ENCODE assay signal across 20 cellular contexts in the genomic region with DNA sequence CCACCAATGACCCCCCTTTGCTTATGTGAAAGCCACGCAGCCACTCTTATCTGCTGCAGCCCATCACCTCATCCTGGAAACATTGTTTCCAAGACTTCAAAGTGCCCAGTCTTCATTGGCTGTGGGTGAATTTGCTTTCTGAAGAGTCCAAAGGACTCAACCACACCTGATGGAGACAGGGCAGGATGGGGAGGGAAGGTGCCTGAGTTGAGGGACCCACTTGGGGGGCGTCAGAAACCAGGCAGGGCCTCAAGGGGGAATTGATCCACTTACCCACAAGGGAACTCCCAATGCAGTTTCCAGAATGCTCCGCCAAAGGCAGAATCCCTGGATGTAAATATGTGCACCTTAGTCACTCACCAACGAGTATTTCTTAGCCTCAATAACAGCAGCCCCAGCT.
DNase-seq lines count a peak whose midpoint lies in the region; ATAC-seq and TF ChIP-seq lines count a peak whose summit lies in the region.
"Had no signal": no experiment of that assay in that cellular context is flagged by ENCODE, and none has a peak within 500 bp of the region (broad histone marks: within the 10 kb centered on the region; RNA-seq: fewer than 3 reads in every experiment).

No MANE protein-coding gene starts in this region.

- CTCF ChIA-PET in activated CD8-positive, alpha-beta memory T cell treated with anti-CD3 and anti-CD28 coated beads, Interleukin-2, amount 10 ng/mL, durations not matched to agents 7 days and 5 days (lab: Charles Lee) = no interaction called here

- no peak overlapping the region for H3K27ac Mint-ChIP-seq in activated CD8-positive, alpha-beta memory T cell treated with anti-CD3 and anti-CD28 coated beads, Interleukin-2, amount 10 ng/mL, durations not matched to agents 7 days and 5 days
- H3K27ac Mint-ChIP-seq in osteocyte (ENCODE audit: unreplicated experiment) = no peak overlapping the region
- H3K27ac Mint-ChIP-seq: CD14-positive monocyte; CD4-positive, alpha-beta T cell; CD8-positive, alpha-beta memory T cell; HFFc6 had no signal

- H3K36me3 Mint-ChIP-seq in activated CD8-positive, alpha-beta memory T cell treated with anti-CD3 and anti-CD28 coated beads, Interleukin-2, amount 10 ng/mL, durations not matched to agents 7 days and 5 days = no peaks in the 10 kb centered on the region
- no peaks in the 10 kb centered on the region for H3K36me3 Mint-ChIP-seq in osteocyte (ENCODE audit: unreplicated experiment)
- H3K36me3 Mint-ChIP-seq: CD14-positive monocyte had no signal

- H3K27ac ChIP-seq in caudate nucleus (ENCODE audit: low read depth, low read length) = peak overlapping the region; percentile 60
- H3K27ac ChIP-seq: A549; BLaER1 treated with 17β-estradiol and CSF1 and Interleukin-3, amounts not matched to agents 10 nM and 100 nM had no signal

- H3K4me1 Mint-ChIP-seq in activated CD8-positive, alpha-beta memory T cell treated with anti-CD3 and anti-CD28 coated beads, Interleukin-2, amount 10 ng/mL, durations not matched to agents 7 days and 5 days = no peaks in the 10 kb centered on the region
- H3K4me1 Mint-ChIP-seq in osteocyte (ENCODE audit: unreplicated experiment) = no peaks in the 10 kb centered on the region
- H3K4me1 Mint-ChIP-seq: CD14-positive monocyte; CD8-positive, alpha-beta memory T cell had no signal

- H3K9me3 Mint-ChIP-seq in activated CD8-positive, alpha-beta memory T cell treated with anti-CD3 and anti-CD28 coated beads, Interleukin-2, amount 10 ng/mL, durations not matched to agents 7 days and 5 days (ENCODE audit: low read depth) = no peaks in the 10 kb centered on the region
- no peaks in the 10 kb centered on the region for H3K9me3 Mint-ChIP-seq in osteocyte (ENCODE audit: unreplicated experiment)
- H3K9me3 Mint-ChIP-seq: HFFc6 had no signal

- DNase-seq in activated CD8-positive, alpha-beta memory T cell treated with anti-CD3 and anti-CD28 coated beads, Interleukin-2, amount 10 ng/mL, durations not matched to agents 7 days and 5 days = peak; percentile 33
- DNase-seq in caudate nucleus (lab: John Stamatoyannopoulos, UW) (no peak), osteocyte (ENCODE audit: extremely low spot score, unreplicated experiment) (peak; percentile 65), KG1 (lab: John Stamatoyannopoulos, UW) (no peak)
- no peak for DNase-seq in effector CD4-positive, alpha-beta T cell
- DNase-seq in activated CD4-positive, alpha-beta T cell treated with anti-CD3 and anti-CD28 coated beads, Interleukin-2, amount 50 U/mL, for 48 hours = no peak
- DNase-seq: 8988T; ACHN; AML-193; BE2C; CD4-positive, alpha-beta T cell; CD8-positive, alpha-beta memory T cell; DMS 273 treated with DMSO at 0.1 percent for 48 hours; DMS79 treated with DMSO at 0.1 percent for 48 hours; GF-D8; GOT3; HFFc6 had no signal

- H3K4me3 Mint-ChIP-seq in activated CD8-positive, alpha-beta memory T cell treated with anti-CD3 and anti-CD28 coated beads, Interleukin-2, amount 10 ng/mL, durations not matched to agents 7 days and 5 days = no peak overlapping the region
- no peak overlapping the region for H3K4me3 Mint-ChIP-seq in osteocyte (ENCODE audit: unreplicated experiment)
- H3K4me3 Mint-ChIP-seq: CD14-positive monocyte; CD4-positive, alpha-beta T cell; CD8-positive, alpha-beta memory T cell; HFFc6 had no signal

- no peak for ATAC-seq in activated CD8-positive, alpha-beta memory T cell treated with anti-CD3 and anti-CD28 coated beads, Interleukin-2, amount 10 ng/mL, durations not matched to agents 7 days and 5 days
- ATAC-seq: A549 had no signal

- peaks cover 14% of the 10 kb centered on the region for H3K27me3 Mint-ChIP-seq in activated CD8-positive, alpha-beta memory T cell treated with anti-CD3 and anti-CD28 coated beads, Interleukin-2, amount 10 ng/mL, durations not matched to agents 7 days and 5 days
- peaks cover 17% of the 10 kb centered on the region for H3K27me3 Mint-ChIP-seq in osteocyte (ENCODE audit: unreplicated experiment)

- TF ChIP-seq CTCF in osteocyte (IDR thresholded peaks at IDR 0.05) = no peak

Comparison
In these comparisons a context has a peak if more than half of its experiments do, and no peak if none do; other contexts are left out.
1. DNase-seq: peak in activated CD8-positive, alpha-beta memory T cell treated with anti-CD3 and anti-CD28 coated beads, Interleukin-2, amount 10 ng/mL, durations not matched to agents 7 days and 5 days (single experiment) and osteocyte (single experiment); none in caudate nucleus (0 of 61), KG1 (single experiment), effector CD4-positive, alpha-beta T cell (single experiment) and activated CD4-positive, alpha-beta T cell treated with anti-CD3 and anti-CD28 coated beads, Interleukin-2, amount 50 U/mL, for 48 hours (0 of 2).